In the genomic region with DNA sequence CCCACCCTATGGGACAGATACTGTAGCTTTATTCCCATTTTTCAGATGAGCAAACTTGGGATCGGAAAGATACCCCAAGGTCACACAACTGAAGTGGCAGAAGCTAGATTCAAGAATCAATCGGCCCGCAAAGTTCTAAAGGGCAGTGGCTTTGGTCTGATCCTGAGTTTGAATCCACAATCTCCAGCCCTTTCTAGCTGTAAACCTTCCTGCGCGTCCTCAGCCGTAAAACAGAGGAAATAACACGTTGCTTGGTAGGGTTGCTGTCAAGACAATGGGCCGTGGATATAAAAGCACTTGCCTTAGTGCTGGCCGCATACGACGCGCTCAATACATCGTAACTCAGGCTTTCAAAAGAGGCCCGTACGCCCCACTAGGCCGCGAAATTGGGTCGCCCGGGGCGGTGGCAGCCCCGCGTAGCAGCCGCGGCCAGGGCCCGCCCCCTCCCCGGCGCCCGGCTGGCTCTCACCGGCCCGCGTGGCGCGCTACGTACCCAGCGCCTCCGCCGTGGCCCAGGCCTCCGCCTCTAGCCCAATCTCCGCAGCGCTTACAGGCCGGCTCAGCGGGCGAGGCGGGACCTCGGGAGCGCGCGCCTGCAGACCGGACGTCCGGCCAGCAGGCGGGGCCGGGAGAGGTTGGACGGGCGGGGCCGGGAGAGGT, we compare ENCODE assay signal across 1 cellular context.
A peak's percentile ranks its signal among the peaks of the same experiment; 100 is the strongest.
TF ChIP-seq lines count a peak whose summit lies in the region.

A gene with protein sequence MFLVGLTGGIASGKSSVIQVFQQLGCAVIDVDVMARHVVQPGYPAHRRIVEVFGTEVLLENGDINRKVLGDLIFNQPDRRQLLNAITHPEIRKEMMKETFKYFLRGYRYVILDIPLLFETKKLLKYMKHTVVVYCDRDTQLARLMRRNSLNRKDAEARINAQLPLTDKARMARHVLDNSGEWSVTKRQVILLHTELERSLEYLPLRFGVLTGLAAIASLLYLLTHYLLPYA (minus strand): TSS at position 573 of the 660 bp plus-strand sequence. CDS start 16,747 bp downstream, outside the sequence.

TF ChIP-seq in GM12878, 131 proteins besides CTCF, POLR2A, EP300 and RAD21 (continued from another document and continues in another):
- TF ChIP-seq, protein P1, sequence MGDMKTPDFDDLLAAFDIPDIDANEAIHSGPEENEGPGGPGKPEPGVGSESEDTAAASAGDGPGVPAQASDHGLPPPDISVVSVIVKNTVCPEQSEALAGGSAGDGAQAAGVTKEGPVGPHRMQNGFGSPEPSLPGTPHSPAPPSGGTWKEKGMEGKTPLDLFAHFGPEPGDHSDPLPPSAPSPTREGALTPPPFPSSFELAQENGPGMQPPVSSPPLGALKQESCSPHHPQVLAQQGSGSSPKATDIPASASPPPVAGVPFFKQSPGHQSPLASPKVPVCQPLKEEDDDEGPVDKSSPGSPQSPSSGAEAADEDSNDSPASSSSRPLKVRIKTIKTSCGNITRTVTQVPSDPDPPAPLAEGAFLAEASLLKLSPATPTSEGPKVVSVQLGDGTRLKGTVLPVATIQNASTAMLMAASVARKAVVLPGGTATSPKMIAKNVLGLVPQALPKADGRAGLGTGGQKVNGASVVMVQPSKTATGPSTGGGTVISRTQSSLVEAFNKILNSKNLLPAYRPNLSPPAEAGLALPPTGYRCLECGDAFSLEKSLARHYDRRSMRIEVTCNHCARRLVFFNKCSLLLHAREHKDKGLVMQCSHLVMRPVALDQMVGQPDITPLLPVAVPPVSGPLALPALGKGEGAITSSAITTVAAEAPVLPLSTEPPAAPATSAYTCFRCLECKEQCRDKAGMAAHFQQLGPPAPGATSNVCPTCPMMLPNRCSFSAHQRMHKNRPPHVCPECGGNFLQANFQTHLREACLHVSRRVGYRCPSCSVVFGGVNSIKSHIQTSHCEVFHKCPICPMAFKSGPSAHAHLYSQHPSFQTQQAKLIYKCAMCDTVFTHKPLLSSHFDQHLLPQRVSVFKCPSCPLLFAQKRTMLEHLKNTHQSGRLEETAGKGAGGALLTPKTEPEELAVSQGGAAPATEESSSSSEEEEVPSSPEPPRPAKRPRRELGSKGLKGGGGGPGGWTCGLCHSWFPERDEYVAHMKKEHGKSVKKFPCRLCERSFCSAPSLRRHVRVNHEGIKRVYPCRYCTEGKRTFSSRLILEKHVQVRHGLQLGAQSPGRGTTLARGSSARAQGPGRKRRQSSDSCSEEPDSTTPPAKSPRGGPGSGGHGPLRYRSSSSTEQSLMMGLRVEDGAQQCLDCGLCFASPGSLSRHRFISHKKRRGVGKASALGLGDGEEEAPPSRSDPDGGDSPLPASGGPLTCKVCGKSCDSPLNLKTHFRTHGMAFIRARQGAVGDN (IDR thresholded peaks at IDR 0.05) = peak; percentile 85
- TF ChIP-seq SRF (IDR thresholded peaks at IDR 0.05; ENCODE audit: low read depth in 2 of 2, low read length in 2 of 2) (0 out of 4 replicates have a peak, but pooled peaks of 1 of the 2 experiments have one; percentile 2), ESRRA (IDR thresholded peaks at IDR 0.05; ENCODE audit: low read length) (0 out of 2 replicates have a peak, but pooled peaks have one; percentile 14), ZSCAN29 (IDR thresholded peaks at IDR 0.05) (0 out of 2 replicates have a peak, but pooled peaks have one; percentile 41), ZNF24 (IDR thresholded peaks at IDR 0.05) (0 out of 2 replicates have a peak, but pooled peaks have one; percentile 12), HCFC1 (IDR thresholded peaks at IDR 0.05; ENCODE audit: low read length) (no peak), BACH1 (IDR thresholded peaks at IDR 0.05; ENCODE audit: borderline replicate concordance) (peak; percentile 78; the same call in 1 of the 2 replicates), TCF12 (IDR thresholded peaks at IDR 0.05; ENCODE audit: low read depth, low read length) (0 out of 2 replicates have a peak, but pooled peaks have one; percentile 4), RAD51 (IDR thresholded peaks at IDR 0.05) (no peak), NFXL1 (IDR thresholded peaks at IDR 0.05; ENCODE audit: borderline replicate concordance) (no peak), NR2C1 (IDR thresholded peaks at IDR 0.05) (peak; percentile 36; the same call in 1 of the 2 replicates), ZBED1 (IDR thresholded peaks at IDR 0.05; ENCODE audit: borderline replicate concordance) (peak; percentile 62; the same call in 1 of the 2 replicates), LARP7 (IDR thresholded peaks at IDR 0.05) (peak; percentile 90), SIN3A (IDR thresholded peaks at IDR 0.05; ENCODE audit: low read depth, low read length) (peak; percentile 85), CHD2 (IDR thresholded peaks at IDR 0.05; ENCODE audit: borderline replicate concordance, low read depth, low read length) (peak; percentile 39; the same call in 1 of the 2 replicates), PML (IDR thresholded peaks at IDR 0.05; ENCODE audit: low read length) (0 out of 2 replicates have a peak, but pooled peaks have one; percentile 39), BMI1 (IDR thresholded peaks at IDR 0.05; ENCODE audit: borderline replicate concordance) (no peak), KLF5 (IDR thresholded peaks at IDR 0.05; ENCODE audit: partially characterized antibody) (peak; percentile 72), SP1 (IDR thresholded peaks at IDR 0.05; ENCODE audit: low read depth, low read length) (peak; percentile 41), SIX5 (IDR thresholded peaks at IDR 0.05; ENCODE audit: low read depth, low read length, severe bottlenecking) (no peak), MXI1 (IDR thresholded peaks at IDR 0.05; ENCODE audit: low read depth, low read length) (peak; percentile 59), FOXM1 (IDR thresholded peaks at IDR 0.05; ENCODE audit: low read depth, low read length) (no peak), GATAD2B (conservative IDR thresholded peaks at IDR 0.05; ENCODE audit: low read depth) (peak; percentile 79; the same call in 1 of the 2 replicates), FOXK2 (IDR thresholded peaks at IDR 0.05) (no peak)
- TF ChIP-seq, protein P2, sequence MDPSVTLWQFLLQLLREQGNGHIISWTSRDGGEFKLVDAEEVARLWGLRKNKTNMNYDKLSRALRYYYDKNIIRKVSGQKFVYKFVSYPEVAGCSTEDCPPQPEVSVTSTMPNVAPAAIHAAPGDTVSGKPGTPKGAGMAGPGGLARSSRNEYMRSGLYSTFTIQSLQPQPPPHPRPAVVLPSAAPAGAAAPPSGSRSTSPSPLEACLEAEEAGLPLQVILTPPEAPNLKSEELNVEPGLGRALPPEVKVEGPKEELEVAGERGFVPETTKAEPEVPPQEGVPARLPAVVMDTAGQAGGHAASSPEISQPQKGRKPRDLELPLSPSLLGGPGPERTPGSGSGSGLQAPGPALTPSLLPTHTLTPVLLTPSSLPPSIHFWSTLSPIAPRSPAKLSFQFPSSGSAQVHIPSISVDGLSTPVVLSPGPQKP (IDR thresholded peaks at IDR 0.05; ENCODE audit: low read depth, low read length) = peak; percentile 72
- TF ChIP-seq, protein P3, sequence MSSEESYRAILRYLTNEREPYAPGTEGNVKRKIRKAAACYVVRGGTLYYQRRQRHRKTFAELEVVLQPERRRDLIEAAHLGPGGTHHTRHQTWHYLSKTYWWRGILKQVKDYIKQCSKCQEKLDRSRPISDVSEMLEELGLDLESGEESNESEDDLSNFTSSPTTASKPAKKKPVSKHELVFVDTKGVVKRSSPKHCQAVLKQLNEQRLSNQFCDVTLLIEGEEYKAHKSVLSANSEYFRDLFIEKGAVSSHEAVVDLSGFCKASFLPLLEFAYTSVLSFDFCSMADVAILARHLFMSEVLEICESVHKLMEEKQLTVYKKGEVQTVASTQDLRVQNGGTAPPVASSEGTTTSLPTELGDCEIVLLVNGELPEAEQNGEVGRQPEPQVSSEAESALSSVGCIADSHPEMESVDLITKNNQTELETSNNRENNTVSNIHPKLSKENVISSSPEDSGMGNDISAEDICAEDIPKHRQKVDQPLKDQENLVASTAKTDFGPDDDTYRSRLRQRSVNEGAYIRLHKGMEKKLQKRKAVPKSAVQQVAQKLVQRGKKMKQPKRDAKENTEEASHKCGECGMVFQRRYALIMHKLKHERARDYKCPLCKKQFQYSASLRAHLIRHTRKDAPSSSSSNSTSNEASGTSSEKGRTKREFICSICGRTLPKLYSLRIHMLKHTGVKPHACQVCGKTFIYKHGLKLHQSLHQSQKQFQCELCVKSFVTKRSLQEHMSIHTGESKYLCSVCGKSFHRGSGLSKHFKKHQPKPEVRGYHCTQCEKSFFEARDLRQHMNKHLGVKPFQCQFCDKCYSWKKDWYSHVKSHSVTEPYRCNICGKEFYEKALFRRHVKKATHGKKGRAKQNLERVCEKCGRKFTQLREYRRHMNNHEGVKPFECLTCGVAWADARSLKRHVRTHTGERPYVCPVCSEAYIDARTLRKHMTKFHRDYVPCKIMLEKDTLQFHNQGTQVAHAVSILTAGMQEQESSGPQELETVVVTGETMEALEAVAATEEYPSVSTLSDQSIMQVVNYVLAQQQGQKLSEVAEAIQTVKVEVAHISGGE (CRISPR knock-in tag; IDR thresholded peaks at IDR 0.05) = no peak
- TF ChIP-seq, protein P4, sequence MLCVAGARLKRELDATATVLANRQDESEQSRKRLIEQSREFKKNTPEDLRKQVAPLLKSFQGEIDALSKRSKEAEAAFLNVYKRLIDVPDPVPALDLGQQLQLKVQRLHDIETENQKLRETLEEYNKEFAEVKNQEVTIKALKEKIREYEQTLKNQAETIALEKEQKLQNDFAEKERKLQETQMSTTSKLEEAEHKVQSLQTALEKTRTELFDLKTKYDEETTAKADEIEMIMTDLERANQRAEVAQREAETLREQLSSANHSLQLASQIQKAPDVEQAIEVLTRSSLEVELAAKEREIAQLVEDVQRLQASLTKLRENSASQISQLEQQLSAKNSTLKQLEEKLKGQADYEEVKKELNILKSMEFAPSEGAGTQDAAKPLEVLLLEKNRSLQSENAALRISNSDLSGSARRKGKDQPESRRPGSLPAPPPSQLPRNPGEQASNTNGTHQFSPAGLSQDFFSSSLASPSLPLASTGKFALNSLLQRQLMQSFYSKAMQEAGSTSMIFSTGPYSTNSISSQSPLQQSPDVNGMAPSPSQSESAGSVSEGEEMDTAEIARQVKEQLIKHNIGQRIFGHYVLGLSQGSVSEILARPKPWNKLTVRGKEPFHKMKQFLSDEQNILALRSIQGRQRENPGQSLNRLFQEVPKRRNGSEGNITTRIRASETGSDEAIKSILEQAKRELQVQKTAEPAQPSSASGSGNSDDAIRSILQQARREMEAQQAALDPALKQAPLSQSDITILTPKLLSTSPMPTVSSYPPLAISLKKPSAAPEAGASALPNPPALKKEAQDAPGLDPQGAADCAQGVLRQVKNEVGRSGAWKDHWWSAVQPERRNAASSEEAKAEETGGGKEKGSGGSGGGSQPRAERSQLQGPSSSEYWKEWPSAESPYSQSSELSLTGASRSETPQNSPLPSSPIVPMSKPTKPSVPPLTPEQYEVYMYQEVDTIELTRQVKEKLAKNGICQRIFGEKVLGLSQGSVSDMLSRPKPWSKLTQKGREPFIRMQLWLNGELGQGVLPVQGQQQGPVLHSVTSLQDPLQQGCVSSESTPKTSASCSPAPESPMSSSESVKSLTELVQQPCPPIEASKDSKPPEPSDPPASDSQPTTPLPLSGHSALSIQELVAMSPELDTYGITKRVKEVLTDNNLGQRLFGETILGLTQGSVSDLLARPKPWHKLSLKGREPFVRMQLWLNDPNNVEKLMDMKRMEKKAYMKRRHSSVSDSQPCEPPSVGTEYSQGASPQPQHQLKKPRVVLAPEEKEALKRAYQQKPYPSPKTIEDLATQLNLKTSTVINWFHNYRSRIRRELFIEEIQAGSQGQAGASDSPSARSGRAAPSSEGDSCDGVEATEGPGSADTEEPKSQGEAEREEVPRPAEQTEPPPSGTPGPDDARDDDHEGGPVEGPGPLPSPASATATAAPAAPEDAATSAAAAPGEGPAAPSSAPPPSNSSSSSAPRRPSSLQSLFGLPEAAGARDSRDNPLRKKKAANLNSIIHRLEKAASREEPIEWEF (IDR thresholded peaks at IDR 0.05; ENCODE audit: insufficient replicate concordance, low read depth, low read length) = no peak
- TF ChIP-seq, protein P5, sequence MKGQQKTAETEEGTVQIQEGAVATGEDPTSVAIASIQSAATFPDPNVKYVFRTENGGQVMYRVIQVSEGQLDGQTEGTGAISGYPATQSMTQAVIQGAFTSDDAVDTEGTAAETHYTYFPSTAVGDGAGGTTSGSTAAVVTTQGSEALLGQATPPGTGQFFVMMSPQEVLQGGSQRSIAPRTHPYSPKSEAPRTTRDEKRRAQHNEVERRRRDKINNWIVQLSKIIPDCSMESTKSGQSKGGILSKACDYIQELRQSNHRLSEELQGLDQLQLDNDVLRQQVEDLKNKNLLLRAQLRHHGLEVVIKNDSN (IDR thresholded peaks at IDR 0.05; ENCODE audit: borderline replicate concordance, extremely low read length, insufficient read depth, low read depth, low read length) = peak; percentile 18
- TF ChIP-seq, protein P6, sequence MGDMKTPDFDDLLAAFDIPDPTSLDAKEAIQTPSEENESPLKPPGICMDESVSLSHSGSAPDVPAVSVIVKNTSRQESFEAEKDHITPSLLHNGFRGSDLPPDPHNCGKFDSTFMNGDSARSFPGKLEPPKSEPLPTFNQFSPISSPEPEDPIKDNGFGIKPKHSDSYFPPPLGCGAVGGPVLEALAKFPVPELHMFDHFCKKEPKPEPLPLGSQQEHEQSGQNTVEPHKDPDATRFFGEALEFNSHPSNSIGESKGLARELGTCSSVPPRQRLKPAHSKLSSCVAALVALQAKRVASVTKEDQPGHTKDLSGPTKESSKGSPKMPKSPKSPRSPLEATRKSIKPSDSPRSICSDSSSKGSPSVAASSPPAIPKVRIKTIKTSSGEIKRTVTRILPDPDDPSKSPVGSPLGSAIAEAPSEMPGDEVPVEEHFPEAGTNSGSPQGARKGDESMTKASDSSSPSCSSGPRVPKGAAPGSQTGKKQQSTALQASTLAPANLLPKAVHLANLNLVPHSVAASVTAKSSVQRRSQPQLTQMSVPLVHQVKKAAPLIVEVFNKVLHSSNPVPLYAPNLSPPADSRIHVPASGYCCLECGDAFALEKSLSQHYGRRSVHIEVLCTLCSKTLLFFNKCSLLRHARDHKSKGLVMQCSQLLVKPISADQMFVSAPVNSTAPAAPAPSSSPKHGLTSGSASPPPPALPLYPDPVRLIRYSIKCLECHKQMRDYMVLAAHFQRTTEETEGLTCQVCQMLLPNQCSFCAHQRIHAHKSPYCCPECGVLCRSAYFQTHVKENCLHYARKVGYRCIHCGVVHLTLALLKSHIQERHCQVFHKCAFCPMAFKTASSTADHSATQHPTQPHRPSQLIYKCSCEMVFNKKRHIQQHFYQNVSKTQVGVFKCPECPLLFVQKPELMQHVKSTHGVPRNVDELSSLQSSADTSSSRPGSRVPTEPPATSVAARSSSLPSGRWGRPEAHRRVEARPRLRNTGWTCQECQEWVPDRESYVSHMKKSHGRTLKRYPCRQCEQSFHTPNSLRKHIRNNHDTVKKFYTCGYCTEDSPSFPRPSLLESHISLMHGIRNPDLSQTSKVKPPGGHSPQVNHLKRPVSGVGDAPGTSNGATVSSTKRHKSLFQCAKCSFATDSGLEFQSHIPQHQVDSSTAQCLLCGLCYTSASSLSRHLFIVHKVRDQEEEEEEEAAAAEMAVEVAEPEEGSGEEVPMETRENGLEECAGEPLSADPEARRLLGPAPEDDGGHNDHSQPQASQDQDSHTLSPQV (IDR thresholded peaks at IDR 0.05) = 0 out of 2 replicates have a peak, but pooled peaks have one; percentile 47
- TF ChIP-seq, protein P7, sequence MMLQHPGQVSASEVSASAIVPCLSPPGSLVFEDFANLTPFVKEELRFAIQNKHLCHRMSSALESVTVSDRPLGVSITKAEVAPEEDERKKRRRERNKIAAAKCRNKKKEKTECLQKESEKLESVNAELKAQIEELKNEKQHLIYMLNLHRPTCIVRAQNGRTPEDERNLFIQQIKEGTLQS (IDR thresholded peaks at IDR 0.05; ENCODE audit: borderline replicate concordance, extremely low read depth, low read depth, low read length) = no peak
